ENCODE assay signal across 22 cellular contexts in genomic region chr9:129245276-129245675, GRCh38.
DNase-seq lines count a peak whose midpoint lies in the region; ATAC-seq, FAIRE-seq and TF ChIP-seq lines count a peak whose summit lies in the region.
"Had no signal": no experiment of that assay in that cellular context is flagged by ENCODE, and none has a peak within 500 bp of the region (broad histone marks: within the 10 kb centered on the region; RNA-seq: fewer than 3 reads in every experiment).

No MANE protein-coding gene starts in this region.

- H3K4me1 Mint-ChIP-seq in activated T-helper 17 cell treated with anti-CD3 and anti-CD28 coated beads, Interleukin-2, amount 50 U/mL, for 72 hours, result no peaks in the 10 kb centered on the region

- H3K4me1 ChIP-seq in endothelial cell of umbilical vein (ENCODE audit: control insufficient read depth, extremely low read depth, insufficient read depth, low read length) (peaks cover 12% of the 10 kb centered on the region), osteoblast (ENCODE audit: insufficient read depth, low read length) (peaks cover 9% of the 10 kb centered on the region)
- H3K4me1 ChIP-seq: ascending aorta had no signal

- H3K9me3 ChIP-seq in endothelial cell of umbilical vein (replicated peaks; ENCODE audit: control insufficient read depth, insufficient read depth, low read length), result no peaks in the 10 kb centered on the region
- no peaks in the 10 kb centered on the region for H3K9me3 ChIP-seq in osteoblast (ENCODE audit: low read depth, low read length)
- H3K9me3 ChIP-seq: ascending aorta had no signal

- peak overlapping the region; percentile 27 for H2AFZ ChIP-seq in endothelial cell of umbilical vein (ENCODE audit: low read depth, low read length)
- H2AFZ ChIP-seq in osteoblast (ENCODE audit: low read length), result peak overlapping the region; percentile 17

- no peak for TF ChIP-seq POLR2A in endothelial cell of umbilical vein (IDR thresholded peaks at IDR 0.05; ENCODE audit: low read depth, low read length)

- no peak for ATAC-seq in activated T-helper 17 cell treated with anti-CD3 and anti-CD28 coated beads, Interleukin-2, amount 50 U/mL, for 72 hours (replicated peaks)
- ATAC-seq: left colon, sciatic nerve had no signal

- DNase-seq in HCEC 1CT, result peak; percentile 14
- DNase-seq in NCI-H226, result peak; percentile 71
- DNase-seq in endothelial cell of umbilical vein (ENCODE audit: low read depth, low spot score), result no peak
- DNase-seq in osteoblast (ENCODE audit: insufficient read length, low spot score, missing footprints), result peak; percentile 90
- no peak for DNase-seq in stimulated activated CD4-positive, alpha-beta T cell treated with anti-CD3 and anti-CD28 coated beads, Interleukin-1b, Interleukin-23, amount 100 ng/mL, for 48 hours
- no peak for DNase-seq in NCI-H446 (lab: John Stamatoyannopoulos, UW)
- DNase-seq in T-helper 2 cell, result no peak
- DNase-seq: activated CD4-positive, alpha-beta T cell treated with anti-CD3 and anti-CD28 coated beads, Interleukin-2, amount 10 ng/mL, durations not matched to agents 7 days and 5 days; activated T-cell treated with anti-CD3 and anti-CD28 coated beads, Interleukin-2, amount 50 U/mL, for 1 hour; CD4-positive, alpha-beta memory T cell; GF-D8; KBM-7; left colon; NCI-H1930; NCI-H526 treated with DMSO at 0.1 percent for 48 hours; RPMI8226; T1000 had no signal

- BruUV-seq in endothelial cell of umbilical vein (replicated peaks; lab: Mats Ljungman, UMichigan), result no TSS peak

- H3K9me3 Mint-ChIP-seq in activated T-helper 17 cell treated with anti-CD3 and anti-CD28 coated beads, Interleukin-2, amount 50 U/mL, for 72 hours, result no peaks in the 10 kb centered on the region
- H3K9me3 Mint-ChIP-seq: activated CD4-positive, alpha-beta T cell treated with anti-CD3 and anti-CD28 coated beads, Interleukin-2, amount 10 ng/mL, durations not matched to agents 7 days and 5 days; CD4-positive, alpha-beta memory T cell had no signal

- dilution Hi-C loops in endothelial cell of umbilical vein (cut with MboI; ENCODE audit: extremely low pct_ligation_motif_present, low sequenced_read_pairs), result no loop called here

- no peak overlapping the region for H3K9ac ChIP-seq in endothelial cell of umbilical vein (replicated peaks; ENCODE audit: extremely low read depth, insufficient read depth, low read length)

- H3K4me3 ChIP-seq in endothelial cell of umbilical vein (replicated peaks in 1 of 3; ENCODE audit: insufficient read depth in 1 of 3, low read depth in 1 of 3, low read length in 3 of 3) (no peak overlapping the region), osteoblast (ENCODE audit: insufficient read depth, low read length) (no peak overlapping the region)
- H3K4me3 ChIP-seq: ascending aorta had no signal

- no peaks in the 10 kb centered on the region for H3K9me1 ChIP-seq in endothelial cell of umbilical vein (replicated peaks; ENCODE audit: control insufficient read depth, extremely low read depth, insufficient read depth, low read length)

- no peaks in the 10 kb centered on the region for H3K36me3 Mint-ChIP-seq in activated T-helper 17 cell treated with anti-CD3 and anti-CD28 coated beads, Interleukin-2, amount 50 U/mL, for 72 hours (ENCODE audit: low read depth)
- H3K36me3 Mint-ChIP-seq: CD4-positive, alpha-beta memory T cell had no signal

- no peaks in the 10 kb centered on the region for H3K27me3 Mint-ChIP-seq in activated T-helper 17 cell treated with anti-CD3 and anti-CD28 coated beads, Interleukin-2, amount 50 U/mL, for 72 hours

- H3K36me3 ChIP-seq in endothelial cell of umbilical vein (ENCODE audit: control insufficient read depth in 2 of 2, extremely low read depth in 1 of 2, insufficient read depth in 2 of 2, low read length in 2 of 2) (no peaks in the 10 kb centered on the region), osteoblast (ENCODE audit: insufficient read depth, low read length) (no peaks in the 10 kb centered on the region)
- H3K36me3 ChIP-seq: ascending aorta had no signal

- H4K20me1 ChIP-seq in endothelial cell of umbilical vein (replicated peaks; ENCODE audit: control insufficient read depth, extremely low read depth, insufficient read depth, low read length) (no peaks in the 10 kb centered on the region), osteoblast (ENCODE audit: insufficient read depth, low read length) (no peaks in the 10 kb centered on the region)

- H3K27ac ChIP-seq in endothelial cell of umbilical vein (ENCODE audit: insufficient read depth, low read depth, low read length), result no peak overlapping the region
- no peak overlapping the region for H3K27ac ChIP-seq in osteoblast (ENCODE audit: low read depth, low read length)
- H3K27ac ChIP-seq: ascending aorta had no signal

- CTCF ChIA-PET in endothelial cell of umbilical vein (lab: Charles Lee), result interaction anchor here (1.4 to 1.8 kb wide), 2 partner anchors 7 to 107 kb away, joined by 3 to 8 read pairs; no protein-coding TSS in a partner anchor

- FAIRE-seq in endothelial cell of umbilical vein (lab: Jason Lieb, UNC), result no peak
- FAIRE-seq: endometrium had no signal

- TF ChIP-seq CTCF in endothelial cell of umbilical vein (IDR thresholded peaks at IDR 0.05; ENCODE audit: extremely low read depth in 1 of 2, insufficient read depth in 1 of 2, low read depth in 1 of 2, low read length in 2 of 2) (no peak), osteoblast (IDR thresholded peaks at IDR 0.05; ENCODE audit: extremely low read depth, low read depth, low read length) (no peak)

- POLR2A ChIA-PET in endothelial cell of umbilical vein (lab: Charles Lee), result no interaction called here

- no peak overlapping the region for H3K4me3 Mint-ChIP-seq in activated T-helper 17 cell treated with anti-CD3 and anti-CD28 coated beads, Interleukin-2, amount 50 U/mL, for 72 hours
- H3K4me3 Mint-ChIP-seq: activated CD4-positive, alpha-beta T cell treated with anti-CD3 and anti-CD28 coated beads, Interleukin-2, amount 10 ng/mL, durations not matched to agents 7 days and 5 days; CD4-positive, alpha-beta memory T cell; nephron had no signal

- H3K4me2 ChIP-seq in endothelial cell of umbilical vein (ENCODE audit: insufficient read depth, low read length) (no peak overlapping the region), osteoblast (ENCODE audit: insufficient read depth, low read length) (no peak overlapping the region)

- H3K79me2 ChIP-seq in endothelial cell of umbilical vein (ENCODE audit: control insufficient read depth, insufficient read depth, low read length) (no peaks in the 10 kb centered on the region), osteoblast (ENCODE audit: insufficient read depth, low read length) (no peaks in the 10 kb centered on the region)

- H3K27ac Mint-ChIP-seq in activated T-helper 17 cell treated with anti-CD3 and anti-CD28 coated beads, Interleukin-2, amount 50 U/mL, for 72 hours, result no peak overlapping the region

- intact Hi-C loops in endothelial cell of umbilical vein (cut with micrococcal nuclease), result no loop called here

- H3K27me3 ChIP-seq in endothelial cell of umbilical vein (ENCODE audit: control insufficient read depth in 2 of 2, insufficient read depth in 2 of 2, low read length in 2 of 2) (peaks cover 5 to 10% of the 10 kb centered on the region in 2 experiments), osteoblast (ENCODE audit: insufficient read depth, low read length) (peaks cover 5% of the 10 kb centered on the region)
- H3K27me3 ChIP-seq: ascending aorta had no signal

TF ChIP-seq in endothelial cell of umbilical vein, 7 proteins besides CTCF, POLR2A, EP300 and RAD21:
- no peak for TF ChIP-seq EZH2 (IDR thresholded peaks at IDR 0.05; ENCODE audit: borderline replicate concordance, low read depth, low read length, severe bottlenecking)

Comparison
In these comparisons a context has a peak if more than half of its experiments do, and no peak if none do; other contexts are left out.
1. DNase-seq: peak in HCEC 1CT (single experiment), NCI-H226 (single experiment) and osteoblast (single experiment); none in endothelial cell of umbilical vein (single experiment), stimulated activated CD4-positive, alpha-beta T cell treated with anti-CD3 and anti-CD28 coated beads, Interleukin-1b, Interleukin-23, amount 100 ng/mL, for 48 hours (single experiment), NCI-H446 (0 of 2) and T-helper 2 cell (0 of 5).